ENCODE assay signal across 9 cellular contexts in the genomic region with DNA sequence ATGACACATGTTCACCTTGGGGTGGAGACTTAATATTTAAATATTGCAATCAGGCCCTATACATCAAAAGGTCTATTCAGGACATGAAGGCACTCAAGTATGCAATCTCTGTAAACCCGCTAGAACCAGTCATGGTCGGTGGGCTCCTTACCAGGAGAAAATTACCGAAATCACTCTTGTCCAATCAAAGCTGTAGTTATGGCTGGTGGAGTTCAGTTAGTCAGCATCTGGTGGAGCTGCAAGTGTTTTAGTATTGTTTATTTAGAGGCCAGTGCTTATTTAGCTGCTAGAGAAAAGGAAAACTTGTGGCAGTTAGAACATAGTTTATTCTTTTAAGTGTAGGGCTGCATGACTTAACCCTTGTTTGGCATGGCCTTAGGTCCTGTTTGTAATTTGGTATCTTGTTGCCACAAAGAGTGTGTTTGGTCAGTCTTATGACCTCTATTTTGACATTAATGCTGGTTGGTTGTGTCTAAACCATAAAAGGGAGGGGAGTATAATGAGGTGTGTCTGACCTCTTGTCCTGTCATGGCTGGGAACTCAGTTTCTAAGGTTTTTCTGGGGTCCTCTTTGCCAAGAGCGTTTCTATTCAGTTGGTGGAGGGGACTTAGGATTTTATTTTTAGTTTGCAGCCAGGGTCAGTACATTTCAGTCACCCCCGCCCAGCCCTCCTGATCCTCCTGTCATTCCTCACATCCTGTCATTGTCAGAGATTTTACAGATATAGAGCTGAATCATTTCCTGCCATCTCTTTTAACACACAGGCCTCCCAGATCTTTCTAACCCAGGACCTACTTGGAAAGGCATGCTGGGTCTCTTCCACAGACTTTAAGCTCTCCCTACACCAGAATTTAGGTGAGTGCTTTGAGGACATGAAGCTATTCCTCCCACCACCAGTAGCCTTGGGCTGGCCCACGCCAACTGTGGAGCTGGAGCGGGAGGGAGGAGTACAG.
DNase-seq lines count a peak whose midpoint lies in the region; ATAC-seq and TF ChIP-seq lines count a peak whose summit lies in the region.
"Had no signal": no experiment of that assay in that cellular context is flagged by ENCODE, and none has a peak within 500 bp of the region (broad histone marks: within the 10 kb centered on the region; RNA-seq: fewer than 3 reads in every experiment).

No MANE protein-coding gene starts in this region.

- no TSS peak for BruUV-seq in OCI-LY7 (replicated peaks; lab: Mats Ljungman, UMichigan)

- H3K4me3 Mint-ChIP-seq in activated T-cell treated with anti-CD3 and anti-CD28 coated beads, Interleukin-2, amount 50 U/mL, for 4 hours, result no peak overlapping the region
- H3K4me3 Mint-ChIP-seq: WTC11 had no signal

- H3K4me2 ChIP-seq in OCI-LY7 (ENCODE audit: low read length) (peak overlapping the region; percentile 5; the same call in 1 of the 2 replicates), skeletal muscle satellite cell (ENCODE audit: low read length) (peak overlapping the region; percentile 71)

- H3K4me3 ChIP-seq in OCI-LY7 (ENCODE audit: low read depth, low read length, poor library complexity, severe bottlenecking) (no peak overlapping the region), skeletal muscle satellite cell (ENCODE audit: low read length) (peak overlapping the region; percentile 26)

- peaks cover 22% of the 10 kb centered on the region; the same call in 1 of the 2 replicates for H3K36me3 ChIP-seq in OCI-LY7 (ENCODE audit: insufficient read depth, low read length)
- H3K36me3 ChIP-seq in skeletal muscle satellite cell (ENCODE audit: insufficient read depth, low read length), result peaks cover 16% of the 10 kb centered on the region

- H3K79me2 ChIP-seq in OCI-LY7 (ENCODE audit: insufficient read depth, low read depth, low read length), result no peaks in the 10 kb centered on the region

- H3K9me2 ChIP-seq in OCI-LY7 (ENCODE audit: insufficient read depth, low read length), result no peaks in the 10 kb centered on the region

- intact Hi-C loops in OCI-LY7 (cut with micrococcal nuclease; ENCODE audit: unreplicated experiment), result no loop called here

- no peaks in the 10 kb centered on the region for H3K9me3 ChIP-seq in OCI-LY7 (ENCODE audit: low read length)
- no peaks in the 10 kb centered on the region for H3K9me3 ChIP-seq in skeletal muscle satellite cell (replicated peaks; ENCODE audit: low read length)

- peaks cover 19% of the 10 kb centered on the region for H3K4me1 Mint-ChIP-seq in activated T-cell treated with anti-CD3 and anti-CD28 coated beads, Interleukin-2, amount 50 U/mL, for 4 hours (ENCODE audit: low read depth)
- H3K4me1 Mint-ChIP-seq: WTC11 had no signal

- H3K27me3 Mint-ChIP-seq in activated T-cell treated with anti-CD3 and anti-CD28 coated beads, Interleukin-2, amount 50 U/mL, for 4 hours (ENCODE audit: low read depth), result no peaks in the 10 kb centered on the region

- H3K4me1 ChIP-seq in OCI-LY7 (ENCODE audit: insufficient read depth, low read length, poor library complexity, severe bottlenecking) (peaks cover 17% of the 10 kb centered on the region), skeletal muscle satellite cell (ENCODE audit: control insufficient read depth, insufficient read depth, low read length) (peaks cover 45% of the 10 kb centered on the region)

- CTCF ChIA-PET in OCI-LY7 (lab: Charles Lee; ENCODE audit: unreplicated experiment), result no interaction called here

- no peaks in the 10 kb centered on the region for H3K27me3 ChIP-seq in skeletal muscle satellite cell (ENCODE audit: control insufficient read depth, insufficient read depth, low read length)

- POLR2A ChIA-PET in OCI-LY7 (lab: Charles Lee), result interaction anchor here (0.5 to 1.0 kb wide), 5 partner anchors 11 to 1186 kb away, joined by 3 to 8 read pairs (median 4); no protein-coding TSS in a partner anchor

- H3K9ac ChIP-seq in skeletal muscle satellite cell (ENCODE audit: low read depth, low read length), result peak overlapping the region; percentile 66

- H3K9me3 Mint-ChIP-seq in activated T-cell treated with anti-CD3 and anti-CD28 coated beads, Interleukin-2, amount 50 U/mL, for 4 hours, result no peaks in the 10 kb centered on the region
- H3K9me3 Mint-ChIP-seq: WTC11 had no signal

- DNase-seq in activated T-cell treated with anti-CD3 and anti-CD28 coated beads, Interleukin-2, amount 50 U/mL, for 4 hours, result no peak
- DNase-seq in activated T-cell treated with anti-CD3 and anti-CD28 coated beads, Interleukin-2, amount 50 U/mL, for 1 hour, result no peak
- DNase-seq in OCI-LY7 (ENCODE audit: low spot score), result peak; percentile 23
- DNase-seq in dermis microvascular lymphatic vessel endothelial cell (ENCODE audit: low read depth in 2 of 2), result peak; percentile 77 to 88
- no peak for DNase-seq in NCI-H2029 (lab: John Stamatoyannopoulos, UW)

- ATAC-seq in activated T-cell treated with anti-CD3 and anti-CD28 coated beads, Interleukin-2, amount 50 U/mL, for 4 hours, result peak; percentile 37 to 54
- ATAC-seq in GM18873 (IDR thresholded peaks at IDR 0.05; ENCODE audit: low FRiP score, unreplicated experiment) (no peak), HG03432 (IDR thresholded peaks at IDR 0.05; ENCODE audit: unreplicated experiment) (no peak)

- H4K20me1 ChIP-seq in OCI-LY7 (ENCODE audit: insufficient read depth, low read length), result no peaks in the 10 kb centered on the region

- no peak for TF ChIP-seq CTCF in OCI-LY7 (conservative IDR thresholded peaks at IDR 0.05; ENCODE audit: low read length)

- peaks cover 9% of the 10 kb centered on the region for H3K36me3 Mint-ChIP-seq in activated T-cell treated with anti-CD3 and anti-CD28 coated beads, Interleukin-2, amount 50 U/mL, for 4 hours (ENCODE audit: insufficient read depth)
- H3K36me3 Mint-ChIP-seq: WTC11 had no signal

- H3K27ac ChIP-seq in OCI-LY7 (ENCODE audit: low read depth, low read length, poor library complexity, severe bottlenecking), result no peak overlapping the region

- no peak overlapping the region for H2AFZ ChIP-seq in OCI-LY7 (ENCODE audit: low read length)

Comparison
In these comparisons a context has a peak if more than half of its experiments do, and no peak if none do; other contexts are left out.
1. ATAC-seq: peak in activated T-cell treated with anti-CD3 and anti-CD28 coated beads, Interleukin-2, amount 50 U/mL, for 4 hours (2 of 2); none in GM18873 (single experiment) and HG03432 (single experiment).
2. DNase-seq: peak in OCI-LY7 (single experiment) and dermis microvascular lymphatic vessel endothelial cell (2 of 2); none in activated T-cell treated with anti-CD3 and anti-CD28 coated beads, Interleukin-2, amount 50 U/mL, for 4 hours (single experiment), activated T-cell treated with anti-CD3 and anti-CD28 coated beads, Interleukin-2, amount 50 U/mL, for 1 hour (single experiment) and NCI-H2029 (single experiment).